19 cellular contexts compared by ENCODE assay signal in the genomic region with DNA sequence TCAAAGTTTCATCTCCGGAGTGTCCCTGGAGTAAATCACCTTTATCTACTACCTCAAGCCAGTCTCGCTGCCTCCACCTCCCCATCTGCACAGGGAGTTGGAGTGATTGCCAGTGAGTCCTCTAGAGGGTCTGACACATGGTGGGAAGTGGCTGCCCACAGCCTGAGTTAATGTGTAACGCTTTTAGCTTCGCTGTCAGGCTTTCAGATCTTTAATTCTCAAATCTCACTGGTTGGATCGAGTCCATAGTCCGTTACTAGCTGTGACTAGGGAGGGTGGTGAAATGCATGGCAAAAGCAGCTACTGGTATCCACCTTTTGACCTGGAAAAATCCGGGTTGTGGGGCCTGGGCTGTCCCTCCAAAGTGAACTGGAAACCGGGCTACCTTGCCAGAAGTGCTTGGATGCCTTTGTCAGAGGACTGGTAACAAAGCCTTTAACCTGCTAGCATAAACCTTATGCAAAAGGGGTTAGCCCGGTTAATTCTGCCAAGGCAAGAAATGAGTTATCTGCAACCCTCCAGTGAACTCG. TPM values are rescaled to one million over a fixed set of nuclear protein-coding genes. Genes with fewer than 3 reads are reported as not detected.
A peak's percentile ranks its signal among the peaks of the same experiment; 100 is the strongest.
DNase-seq lines count a peak whose midpoint lies in the region; ATAC-seq and TF ChIP-seq lines count a peak whose summit lies in the region.
"Had no signal": no experiment of that assay in that cellular context is flagged by ENCODE, and none has a peak within 500 bp of the region (broad histone marks: within the 10 kb centered on the region; RNA-seq: fewer than 3 reads in every experiment).

No MANE protein-coding gene starts in this region.

- no peaks in the 10 kb centered on the region for H3K36me3 ChIP-seq in BLaER1 treated with 17β-estradiol and CSF1 and Interleukin-3, amounts not matched to agents 10 nM and 100 nM
- H3K36me3 ChIP-seq in duodenal mucosa (ENCODE audit: control insufficient read depth in 1 of 2, insufficient read depth in 2 of 2, low read length in 2 of 2): no peaks in the 10 kb centered on the region
- H3K36me3 ChIP-seq: brain microvascular endothelial cell, SJSA1, uterus had no signal

- no peaks in the 10 kb centered on the region for H4K20me1 ChIP-seq in BLaER1 treated with 17β-estradiol and CSF1 and Interleukin-3, amounts not matched to agents 10 nM and 100 nM

- H3K4me3 Mint-ChIP-seq in nephron progenitor cell: no peak overlapping the region
- H3K4me3 Mint-ChIP-seq: CD8-positive, alpha-beta T cell had no signal

- H3K4me3 ChIP-seq in BLaER1 treated with 17β-estradiol and CSF1 and Interleukin-3, amounts not matched to agents 10 nM and 100 nM: no peak overlapping the region
- H3K4me3 ChIP-seq in duodenal mucosa (ENCODE audit: low read depth in 1 of 2, low read length in 2 of 2): no peak overlapping the region
- H3K4me3 ChIP-seq: SJSA1, uterus had no signal

- peaks cover 79% of the 10 kb centered on the region for H3K4me1 Mint-ChIP-seq in nephron progenitor cell

- TF ChIP-seq CTCF in nephron progenitor cell (IDR thresholded peaks at IDR 0.05): no peak

- H3K9me3 Mint-ChIP-seq in nephron progenitor cell: no peaks in the 10 kb centered on the region
- H3K9me3 Mint-ChIP-seq: CD8-positive, alpha-beta T cell; naive thymus-derived CD8-positive, alpha-beta T cell had no signal

- H3K27ac Mint-ChIP-seq in nephron progenitor cell: peak overlapping the region; percentile 30
- H3K27ac Mint-ChIP-seq: CD8-positive, alpha-beta T cell had no signal

- H3K27me3 ChIP-seq in BLaER1 treated with 17β-estradiol and CSF1 and Interleukin-3, amounts not matched to agents 10 nM and 100 nM: no peaks in the 10 kb centered on the region
- no peaks in the 10 kb centered on the region for H3K27me3 ChIP-seq in duodenal mucosa (ENCODE audit: control insufficient read depth in 1 of 2, insufficient read depth in 2 of 2, low read length in 2 of 2)
- H3K27me3 ChIP-seq: brain microvascular endothelial cell, SJSA1, uterus had no signal

- H3K4me2 ChIP-seq in BLaER1 treated with 17β-estradiol and CSF1 and Interleukin-3, amounts not matched to agents 10 nM and 100 nM: peak overlapping the region; percentile 24 to 98 (median 92)

- intact Hi-C loops in posterior vena cava (cut with DNase I): no loop called here

- DNase-seq in HK-2 (ENCODE audit: unreplicated experiment) (peak; percentile 50), nephron progenitor cell (no peak), posterior vena cava (ENCODE audit: low spot score) (no peak), NCI-H1694 (lab: John Stamatoyannopoulos, UW) (no peak), putamen (ENCODE audit: low spot score) (no peak)
- DNase-seq: activated CD4-positive, CD25-positive, alpha-beta regulatory T cell; brain microvascular endothelial cell; CD8-positive, alpha-beta T cell; cortex of kidney; naive thymus-derived CD8-positive, alpha-beta T cell; NCI-H187; NCI-H774; stimulated activated CD4-positive, alpha-beta T cell treated with anti-CD3 and anti-CD28 coated beads, Interleukin-4, amount 100 ng/mL, for 24 hours; T-helper 2 cell; uterus had no signal

- no peaks in the 10 kb centered on the region for H3K27me3 Mint-ChIP-seq in nephron progenitor cell (ENCODE audit: low read depth, poor library complexity)
- H3K27me3 Mint-ChIP-seq: naive thymus-derived CD8-positive, alpha-beta T cell had no signal

- H3K9ac ChIP-seq in BLaER1 treated with 17β-estradiol and CSF1 and Interleukin-3, amounts not matched to agents 10 nM and 100 nM: peak overlapping the region in 6 of 11 experiments; percentile 11 to 33 (median 20); a peak in 7 of 22 replicates
- peak overlapping the region; percentile 31 to 38 for H3K9ac ChIP-seq in duodenal mucosa (ENCODE audit: low read depth in 1 of 2, low read length in 2 of 2)

- H3K4me1 ChIP-seq in BLaER1 treated with 17β-estradiol and CSF1 and Interleukin-3, amounts not matched to agents 10 nM and 100 nM: peaks cover 61 to 85% (median 81%) of the 10 kb centered on the region in 10 experiments
- peaks cover 57 to 68% of the 10 kb centered on the region in 2 donors for H3K4me1 ChIP-seq in duodenal mucosa (ENCODE audit: control insufficient read depth in 1 of 2, insufficient read depth in 2 of 2, low read length in 2 of 2)
- H3K4me1 ChIP-seq: uterus had no signal

- peaks cover 0 to 15% (median 8%) of the 10 kb centered on the region in 11 experiments; a peak in 14 of 22 replicates for H3K9me3 ChIP-seq in BLaER1 treated with 17β-estradiol and CSF1 and Interleukin-3, amounts not matched to agents 10 nM and 100 nM (replicated peaks in 1 of 11)
- H3K9me3 ChIP-seq in duodenal mucosa (ENCODE audit: control insufficient read depth in 1 of 2, low read length in 2 of 2): no peaks in the 10 kb centered on the region
- H3K9me3 ChIP-seq: SJSA1, uterus had no signal

- no peak for ATAC-seq in GM18511 (IDR thresholded peaks at IDR 0.05; ENCODE audit: unreplicated experiment)
- ATAC-seq: CD8-positive, alpha-beta T cell; naive thymus-derived CD8-positive, alpha-beta T cell had no signal

- peak overlapping the region in 7 of 11 experiments; percentile 7 to 49 (median 39); a peak in 13 of 22 replicates for H3K27ac ChIP-seq in BLaER1 treated with 17β-estradiol and CSF1 and Interleukin-3, amounts not matched to agents 10 nM and 100 nM
- peak overlapping the region; percentile 24 for H3K27ac ChIP-seq in duodenal mucosa (ENCODE audit: low read depth, low read length)
- H3K27ac ChIP-seq: brain microvascular endothelial cell, SJSA1, uterus had no signal

- no peaks in the 10 kb centered on the region for H3K36me3 Mint-ChIP-seq in nephron progenitor cell (ENCODE audit: low read depth)
- H3K36me3 Mint-ChIP-seq: CD8-positive, alpha-beta T cell; naive thymus-derived CD8-positive, alpha-beta T cell had no signal

RNA-seq across cellular contexts. Expression of gene WDR1, which starts 5.0 kb away (rescaled TPM):
- total RNA-seq in posterior vena cava: 100 to 1,000 TPM; 575 to 698 TPM
